Comparison of ENCODE assay signal across 25 cellular contexts in genomic region chr21:25169370-25169769, GRCh38.
"Had no signal": no experiment of that assay in that cellular context is flagged by ENCODE, and none has a peak within 500 bp of the region (broad histone marks: within the 10 kb centered on the region; RNA-seq: fewer than 3 reads in every experiment).

No MANE protein-coding gene starts in this region.

- ATAC-seq: gastrocnemius medialis; heart right ventricle; left cardiac atrium; left lung; left ventricle myocardium superior; lower lobe of right lung; naive thymus-derived CD4-positive, alpha-beta T cell had no signal

- H3K4me3 ChIP-seq: coronary artery, dorsolateral prefrontal cortex, esophagus squamous epithelium, gastrocnemius medialis, heart right ventricle, left lung, lower lobe of right lung had no signal

- DNase-seq: dermis blood vessel endothelial cell; dorsolateral prefrontal cortex; effector CD4-positive, alpha-beta T cell; effector memory CD4-positive, alpha-beta T cell; esophagus squamous epithelium; foreskin fibroblast; foreskin melanocyte; gastrocnemius medialis; glutamatergic neuron; head of caudate nucleus; heart right ventricle; hippocampal formation; left cardiac atrium; left lung; left ventricle myocardium superior; lower lobe of right lung; mesendoderm; midbrain; naive thymus-derived CD4-positive, alpha-beta T cell had no signal

- H3K4me1 Mint-ChIP-seq: naive thymus-derived CD4-positive, alpha-beta T cell had no signal

- H3K4me1 ChIP-seq: esophagus squamous epithelium, gastrocnemius medialis, heart right ventricle, left lung, lower lobe of right lung had no signal

- H3K27ac Mint-ChIP-seq: memory B cell; naive thymus-derived CD4-positive, alpha-beta T cell had no signal

- H3K27me3 ChIP-seq: esophagus squamous epithelium, gastrocnemius medialis, heart right ventricle, left lung had no signal

- H3K36me3 ChIP-seq: esophagus squamous epithelium, gastrocnemius medialis, heart right ventricle, left lung, lower lobe of right lung had no signal

- H3K4me3 Mint-ChIP-seq: memory B cell; naive thymus-derived CD4-positive, alpha-beta T cell had no signal

- H3K27me3 Mint-ChIP-seq: memory B cell; naive thymus-derived CD4-positive, alpha-beta T cell had no signal

- H3K27ac ChIP-seq: coronary artery, dorsolateral prefrontal cortex, esophagus squamous epithelium, gastrocnemius medialis, heart right ventricle, left lung, lower lobe of right lung had no signal

- FAIRE-seq: colon, endothelial cell of umbilical vein, islet of Langerhans, keratinocyte had no signal
